ENCODE assay signal across 27 cellular contexts in the genomic region with DNA sequence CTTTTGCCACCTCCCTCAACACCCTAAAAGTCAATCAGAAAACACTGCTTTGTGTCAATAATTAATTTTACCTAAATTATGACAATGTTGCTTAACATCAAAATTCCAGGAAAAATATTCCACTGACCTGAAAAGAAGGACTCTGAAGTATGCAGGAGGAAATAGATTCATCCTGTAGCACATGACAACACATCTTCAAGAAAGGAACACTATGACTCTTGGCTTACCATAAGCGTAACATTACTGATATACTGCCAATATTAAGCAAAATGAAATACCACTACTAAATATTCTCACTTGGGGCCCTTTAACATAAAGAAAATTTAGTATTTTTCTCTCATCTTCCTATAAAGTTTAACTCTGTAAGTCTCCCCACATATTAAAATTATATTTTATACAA.
"Had no signal": no experiment of that assay in that cellular context is flagged by ENCODE, and none has a peak within 500 bp of the region (broad histone marks: within the 10 kb centered on the region; RNA-seq: fewer than 3 reads in every experiment).

No MANE protein-coding gene starts in this region.

- H3K9me3 Mint-ChIP-seq: memory B cell had no signal

- H3K27ac ChIP-seq: coronary artery, dorsolateral prefrontal cortex, epithelial cell of prostate, esophagus squamous epithelium, gastroesophageal sphincter, heart left ventricle, left lung, lower lobe of right lung had no signal

- H3K27me3 Mint-ChIP-seq: memory B cell; naive thymus-derived CD4-positive, alpha-beta T cell had no signal

- H3K4me2 ChIP-seq: hepatocyte had no signal

- H3K4me3 Mint-ChIP-seq: memory B cell had no signal

- DNase-seq: dermis blood vessel endothelial cell; dorsolateral prefrontal cortex; effector CD4-positive, alpha-beta T cell; effector memory CD4-positive, alpha-beta T cell; erythroblast; esophagus squamous epithelium; foreskin fibroblast; foreskin melanocyte; heart left ventricle; hypothalamus; islet precursor cell; kidney; kidney glomerular epithelial cell; left cardiac atrium; left lung; left ventricle myocardium superior; lower lobe of right lung; mesendoderm; midbrain; naive thymus-derived CD4-positive, alpha-beta T cell had no signal

- H3K27me3 ChIP-seq: dorsolateral prefrontal cortex, esophagus squamous epithelium, gastroesophageal sphincter, heart left ventricle, hepatocyte, left lung had no signal

- FAIRE-seq: colon, kidney had no signal

- ATAC-seq: esophagus mucosa; gastroesophageal sphincter; heart left ventricle; left cardiac atrium; left lung; left ventricle myocardium superior; lower lobe of right lung; naive thymus-derived CD4-positive, alpha-beta T cell had no signal

- H3K9me3 ChIP-seq: esophagus squamous epithelium, gastroesophageal sphincter, heart left ventricle, left lung, lower lobe of right lung had no signal

- H3K27ac Mint-ChIP-seq: memory B cell had no signal

- H3K36me3 ChIP-seq: left lung, lower lobe of right lung had no signal

- H3K4me3 ChIP-seq: coronary artery, dorsolateral prefrontal cortex, esophagus squamous epithelium, gastroesophageal sphincter, heart left ventricle, hepatocyte, left lung, lower lobe of right lung had no signal
